ENCODE assay signal across 9 cellular contexts in genomic region chr17:3535253-3535995, GRCh38. TPM values are rescaled to one million over a fixed set of nuclear protein-coding genes. Genes with fewer than 3 reads are reported as not detected.
A peak's percentile ranks its signal among the peaks of the same experiment; 100 is the strongest.
DNase-seq lines count a peak whose midpoint lies in the region; ATAC-seq, FAIRE-seq and TF ChIP-seq lines count a peak whose summit lies in the region.
"Had no signal": no experiment of that assay in that cellular context is flagged by ENCODE, and none has a peak within 500 bp of the region (broad histone marks: within the 10 kb centered on the region; RNA-seq: fewer than 3 reads in every experiment).

No MANE protein-coding gene starts in this region.

- H3K36me3 ChIP-seq in RWPE2 (ENCODE audit: low read depth) (no peaks in the 10 kb centered on the region), heart right ventricle (no peaks in the 10 kb centered on the region), pancreas (no peaks in the 10 kb centered on the region)

- H3K27ac Mint-ChIP-seq in activated naive CD8-positive, alpha-beta T cell treated with anti-CD3 and anti-CD28 coated beads, Interleukin-2, amount 10 ng/mL, durations not matched to agents 7 days and 5 days = no peak overlapping the region
- peak overlapping the region; percentile 72 for H3K27ac Mint-ChIP-seq in type B pancreatic cell

- intact Hi-C loops in heart right ventricle (cut with DNase I) = loop anchor here in 1 of 10 donors (10.0 kb wide), 1 partner anchor 129 kb away; the partner anchor contains the start of genes EMC6 and TAX1BP3
- intact Hi-C loops in pancreas (cut with DNase I) = no loop called here

- DNase-seq in DMS53 (lab: John Stamatoyannopoulos, UW) (peak; percentile 55), DMS53 treated with DMSO at 0.1 percent for 48 hours (lab: John Stamatoyannopoulos, UW; ENCODE audit: unreplicated experiment) (no peak), RWPE2 (ENCODE audit: low spot score) (no peak), heart right ventricle (peak; percentile 44 to 73), pancreas (peak in 5 of 6 donors; percentile 45 to 82 (median 71)), type B pancreatic cell (ENCODE audit: extremely low spot score, unreplicated experiment) (no peak), NCI-H2196 treated with DMSO at 0.1 percent for 48 hours (lab: John Stamatoyannopoulos, UW; ENCODE audit: unreplicated experiment) (no peak)
- peak; percentile 75 for DNase-seq in activated naive CD8-positive, alpha-beta T cell treated with anti-CD3 and anti-CD28 coated beads, Interleukin-2, amount 10 ng/mL, durations not matched to agents 7 days and 5 days

- H3K9me3 ChIP-seq in RWPE2 (ENCODE audit: severe bottlenecking) (no peaks in the 10 kb centered on the region), heart right ventricle (no peaks in the 10 kb centered on the region), pancreas (no peaks in the 10 kb centered on the region)

- 1 to 5% methylated on average over 44 of the region's 44 CpGs for WGBS in heart right ventricle, 2 donors
- 1 to 3% methylated on average over 44 of the region's 44 CpGs for WGBS in pancreas, 2 donors

- no peaks in the 10 kb centered on the region for H3K9me3 Mint-ChIP-seq in activated naive CD8-positive, alpha-beta T cell treated with anti-CD3 and anti-CD28 coated beads, Interleukin-2, amount 10 ng/mL, durations not matched to agents 7 days and 5 days
- H3K9me3 Mint-ChIP-seq in type B pancreatic cell = no peaks in the 10 kb centered on the region

- H3K4me1 ChIP-seq in RWPE2 (ENCODE audit: insufficient read depth, poor library complexity, severe bottlenecking) = no peaks in the 10 kb centered on the region
- peaks cover 0 to 18% (median 11%) of the 10 kb centered on the region in 9 donors for H3K4me1 ChIP-seq in heart right ventricle
- no peaks in the 10 kb centered on the region for H3K4me1 ChIP-seq in pancreas

- H3K27me3 ChIP-seq in RWPE2 (ENCODE audit: insufficient read depth, poor library complexity, severe bottlenecking) = no peaks in the 10 kb centered on the region
- H3K27me3 ChIP-seq in heart right ventricle = peaks cover 0 to 5% (median 0%) of the 10 kb centered on the region in 7 donors
- H3K27me3 ChIP-seq in pancreas = no peaks in the 10 kb centered on the region

- ATAC-seq in RWPE2 (ENCODE audit: low read depth) (0 out of 3 replicates have a peak, but pooled peaks have one; percentile 48), heart right ventricle (peak; percentile 65 to 85 (median 76)), pancreas (peak; percentile 89 to 96 (median 94))
- ATAC-seq in activated naive CD8-positive, alpha-beta T cell treated with anti-CD3 and anti-CD28 coated beads, Interleukin-2, amount 10 ng/mL, durations not matched to agents 7 days and 5 days (ENCODE audit: low read depth) = peak; percentile 77

- H3K4me3 ChIP-seq in RWPE2 (ENCODE audit: severe bottlenecking) (peak overlapping the region; percentile 12), heart right ventricle (peak overlapping the region in 9 of 10 donors; percentile 10 to 55 (median 46)), pancreas (peak overlapping the region in 2 of 4 donors; percentile 42 to 46)

- TF ChIP-seq CTCF in RWPE2 (IDR thresholded peaks at IDR 0.05; ENCODE audit: poor library complexity, severe bottlenecking) (peak; percentile 47), heart right ventricle (IDR thresholded peaks at IDR 0.05) (peak; percentile 27 to 80 (median 68)), pancreas (IDR thresholded peaks at IDR 0.05) (peak; percentile 54 to 69 (median 62)), type B pancreatic cell (conservative IDR thresholded peaks at IDR 0.05) (peak; percentile 81)

- H3K27ac ChIP-seq in RWPE2 (ENCODE audit: poor library complexity, severe bottlenecking) (no peak overlapping the region), heart right ventricle (peak overlapping the region in 7 of 10 donors; percentile 40 to 70 (median 59)), pancreas (peak overlapping the region in 2 of 4 donors; percentile 10 to 62)

- H3K36me3 Mint-ChIP-seq in activated naive CD8-positive, alpha-beta T cell treated with anti-CD3 and anti-CD28 coated beads, Interleukin-2, amount 10 ng/mL, durations not matched to agents 7 days and 5 days = no peaks in the 10 kb centered on the region
- no peaks in the 10 kb centered on the region for H3K36me3 Mint-ChIP-seq in type B pancreatic cell

- peak overlapping the region; percentile 59 for H3K4me3 Mint-ChIP-seq in activated naive CD8-positive, alpha-beta T cell treated with anti-CD3 and anti-CD28 coated beads, Interleukin-2, amount 10 ng/mL, durations not matched to agents 7 days and 5 days
- H3K4me3 Mint-ChIP-seq in type B pancreatic cell = peak overlapping the region; percentile 79

- FAIRE-seq in pancreas (lab: Jason Lieb, UNC) = no peak
- FAIRE-seq: A204.1 had no signal

- POLR2A ChIA-PET in activated naive CD8-positive, alpha-beta T cell treated with anti-CD3 and anti-CD28 coated beads, Interleukin-2, amount 10 ng/mL, durations not matched to agents 7 days and 5 days (lab: Charles Lee) = no interaction called here

- H3K4me1 Mint-ChIP-seq in activated naive CD8-positive, alpha-beta T cell treated with anti-CD3 and anti-CD28 coated beads, Interleukin-2, amount 10 ng/mL, durations not matched to agents 7 days and 5 days = peaks cover 9% of the 10 kb centered on the region
- peaks cover 3% of the 10 kb centered on the region for H3K4me1 Mint-ChIP-seq in type B pancreatic cell (ENCODE audit: unreplicated experiment)

- H3K27me3 Mint-ChIP-seq in activated naive CD8-positive, alpha-beta T cell treated with anti-CD3 and anti-CD28 coated beads, Interleukin-2, amount 10 ng/mL, durations not matched to agents 7 days and 5 days = peaks cover 14% of the 10 kb centered on the region
- peaks cover 3% of the 10 kb centered on the region for H3K27me3 Mint-ChIP-seq in type B pancreatic cell

RNA-seq across cellular contexts. Expression of gene TRPV3, which starts 22.2 kb away (rescaled TPM):
- under 1 TPM; 0.69 to 0.79 TPM for total RNA-seq in activated naive CD8-positive, alpha-beta T cell treated with anti-CD3 and anti-CD28 coated beads, Interleukin-2, amount 10 ng/mL, durations not matched to agents 7 days and 5 days
- total RNA-seq in heart right ventricle (1 to 10 TPM in 5 of 10 donors, under 1 TPM in 5; 0.17 to 1.8 (median 1.1) TPM), pancreas (under 1 TPM; 0.21 to 0.93 (median 0.45) TPM), type B pancreatic cell (ENCODE audit: low replicate concordance) (2.3 and 3.4 TPM in 2 replicates)
- polyA plus RNA-seq in heart right ventricle (1 to 10 TPM in 1 of 2 donors, under 1 TPM in 1; 0.19 to 2.8 TPM), pancreas (under 1 TPM; 0.73 to 0.99 TPM)

RNA-seq across cellular contexts. Expression of gene ASPA, which starts 59.6 kb away (rescaled TPM):
- not detected for total RNA-seq in activated naive CD8-positive, alpha-beta T cell treated with anti-CD3 and anti-CD28 coated beads, Interleukin-2, amount 10 ng/mL, durations not matched to agents 7 days and 5 days
- 1 to 10 TPM in 9 of 10 donors, under 1 TPM in 1; 0.34 to 2.9 (median 1.5) TPM for total RNA-seq in heart right ventricle
- polyA plus RNA-seq in heart right ventricle = 1 to 10 TPM in 1 of 2 donors, under 1 TPM in 1; 0.26 to 1.8 TPM
- total RNA-seq in pancreas = 1 to 10 TPM in 1 of 6 donors, under 1 TPM in 5; 0.38 to 1.1 (median 0.69) TPM
- under 1 TPM; 0.65 to 0.75 TPM for polyA plus RNA-seq in pancreas
- total RNA-seq in type B pancreatic cell (ENCODE audit: low replicate concordance) = 0.33 and 0.51 TPM in 2 replicates

Comparison
In these comparisons a context has a peak if more than half of its experiments do, and no peak if none do; other contexts are left out.
1. DNase-seq: peak in DMS53 (single experiment), activated naive CD8-positive, alpha-beta T cell treated with anti-CD3 and anti-CD28 coated beads, Interleukin-2, amount 10 ng/mL, durations not matched to agents 7 days and 5 days (single experiment), heart right ventricle (2 of 2) and pancreas (5 of 6); none in DMS53 treated with DMSO at 0.1 percent for 48 hours (single experiment), RWPE2 (single experiment), type B pancreatic cell (single experiment) and NCI-H2196 treated with DMSO at 0.1 percent for 48 hours (single experiment).
2. Peak in every context shown above with its lines, with median percentiles within 50 percentile points of each other: ATAC-seq and CTCF ChIP-seq.